Comparison of ENCODE assay signal across 8 cellular contexts in the genomic region with DNA sequence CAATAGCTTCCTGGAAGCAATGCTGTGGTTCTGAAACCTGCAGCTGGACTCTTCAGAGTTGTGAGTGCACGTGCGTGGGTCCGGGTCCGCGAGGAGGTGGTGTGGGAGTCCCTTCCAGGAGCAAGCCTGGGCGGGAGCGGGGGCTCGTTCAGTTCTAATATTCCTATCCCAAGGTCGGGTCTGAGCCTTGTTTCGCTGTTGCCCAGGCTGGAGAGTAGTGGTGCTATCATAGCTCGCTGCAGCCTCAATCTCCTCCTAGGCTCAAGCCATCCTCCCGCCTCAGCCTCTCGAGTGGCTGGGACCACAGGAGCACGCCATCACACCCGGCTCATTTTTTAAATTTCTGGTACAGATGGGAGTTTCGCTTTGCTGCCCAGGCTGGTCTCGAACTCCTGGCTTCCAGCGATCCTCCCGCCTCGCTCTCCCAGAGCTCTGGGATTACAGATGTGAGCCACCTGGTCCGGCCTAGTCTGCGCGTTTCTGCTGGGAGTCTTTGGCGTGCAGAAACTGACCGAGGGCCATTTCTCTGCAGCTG. TPM values are rescaled to one million over a fixed set of nuclear protein-coding genes. Genes with fewer than 3 reads are reported as not detected.
DNase-seq lines count a peak whose midpoint lies in the region; ATAC-seq and FAIRE-seq lines count a peak whose summit lies in the region.

No MANE protein-coding gene starts in this region.

- WGBS in iPS DF 6.9 (ENCODE audit: insufficient coverage, insufficient read length), result no CpG with 5 or more reads among the region's 25 CpGs

- no peak for ATAC-seq in activated T-cell treated with anti-CD3 and anti-CD28 coated beads, Interleukin-2, amount 50 U/mL, for 4 hours
- ATAC-seq in stimulated activated naive B cell treated with anti-CD40 and anti-IgM and Interleukin-4, amounts not matched to agents 10 μg/mL and 1 μg/mL and 100 μg/mL, for 72 hours (replicated peaks), result peak in 1 of 2 donors; percentile 6

- peaks cover 12% of the 10 kb centered on the region for H3K9me3 Mint-ChIP-seq in activated T-cell treated with anti-CD3 and anti-CD28 coated beads, Interleukin-2, amount 50 U/mL, for 4 hours
- H3K9me3 Mint-ChIP-seq in stimulated activated naive B cell treated with anti-CD40 and anti-IgM and Interleukin-4, amounts not matched to agents 10 μg/mL and 1 μg/mL and 100 μg/mL, for 72 hours, result peaks cover 0 to 5% of the 10 kb centered on the region in 2 donors

- peaks cover 17% of the 10 kb centered on the region for H3K27me3 Mint-ChIP-seq in activated T-cell treated with anti-CD3 and anti-CD28 coated beads, Interleukin-2, amount 50 U/mL, for 4 hours (ENCODE audit: low read depth)
- peaks cover 18 to 21% of the 10 kb centered on the region in 2 donors for H3K27me3 Mint-ChIP-seq in stimulated activated naive B cell treated with anti-CD40 and anti-IgM and Interleukin-4, amounts not matched to agents 10 μg/mL and 1 μg/mL and 100 μg/mL, for 72 hours

- DNase-seq in NCI-H510A (lab: John Stamatoyannopoulos, UW) (peak; percentile 37), NCI-H510A treated with DMSO at 0.1 percent for 48 hours (lab: John Stamatoyannopoulos, UW) (no peak), iPS DF 6.9 (ENCODE audit: low read depth, low spot score) (no peak), NCI-H1105 (lab: John Stamatoyannopoulos, UW) (no peak), NCI-H2081 treated with DMSO at 0.1 percent for 48 hours (lab: John Stamatoyannopoulos, UW) (no peak), RCC 7860 (ENCODE audit: low spot score) (no peak)
- no peak for DNase-seq in activated T-cell treated with anti-CD3 and anti-CD28 coated beads, Interleukin-2, amount 50 U/mL, for 4 hours
- DNase-seq in stimulated activated naive B cell treated with anti-CD40 and anti-IgM and Interleukin-4, amounts not matched to agents 10 μg/mL and 1 μg/mL and 100 μg/mL, for 72 hours, result no peak

- H3K36me3 Mint-ChIP-seq in activated T-cell treated with anti-CD3 and anti-CD28 coated beads, Interleukin-2, amount 50 U/mL, for 4 hours (ENCODE audit: insufficient read depth), result peaks cover 18% of the 10 kb centered on the region
- H3K36me3 Mint-ChIP-seq in stimulated activated naive B cell treated with anti-CD40 and anti-IgM and Interleukin-4, amounts not matched to agents 10 μg/mL and 1 μg/mL and 100 μg/mL, for 72 hours, result peaks cover 15 to 23% of the 10 kb centered on the region in 2 donors

- H3K36me3 ChIP-seq in iPS DF 6.9 (ENCODE audit: control insufficient read depth, insufficient read depth, low read length), result no peaks in the 10 kb centered on the region

- H3K4me1 Mint-ChIP-seq in activated T-cell treated with anti-CD3 and anti-CD28 coated beads, Interleukin-2, amount 50 U/mL, for 4 hours (ENCODE audit: low read depth), result peaks cover 19% of the 10 kb centered on the region
- peaks cover 13 to 30% of the 10 kb centered on the region in 2 donors for H3K4me1 Mint-ChIP-seq in stimulated activated naive B cell treated with anti-CD40 and anti-IgM and Interleukin-4, amounts not matched to agents 10 μg/mL and 1 μg/mL and 100 μg/mL, for 72 hours

- H3K4me3 Mint-ChIP-seq in activated T-cell treated with anti-CD3 and anti-CD28 coated beads, Interleukin-2, amount 50 U/mL, for 4 hours, result peak overlapping the region; percentile 91
- H3K4me3 Mint-ChIP-seq in stimulated activated naive B cell treated with anti-CD40 and anti-IgM and Interleukin-4, amounts not matched to agents 10 μg/mL and 1 μg/mL and 100 μg/mL, for 72 hours, result peak overlapping the region; percentile 97 to 99

- no peaks in the 10 kb centered on the region for H3K9me3 ChIP-seq in iPS DF 6.9 (ENCODE audit: control insufficient read depth, insufficient read depth, low read length)

- no peak overlapping the region for H3K27ac ChIP-seq in iPS DF 6.9 (ENCODE audit: low read length)

- H3K4me3 ChIP-seq in iPS DF 6.9 (ENCODE audit: low read length), result peak overlapping the region; percentile 74

- peak overlapping the region; percentile 100 for H3K27ac Mint-ChIP-seq in stimulated activated naive B cell treated with anti-CD40 and anti-IgM and Interleukin-4, amounts not matched to agents 10 μg/mL and 1 μg/mL and 100 μg/mL, for 72 hours

- H3K4me1 ChIP-seq in iPS DF 6.9 (ENCODE audit: control insufficient read depth, insufficient read depth, low read length), result peaks cover 1% of the 10 kb centered on the region; the same call in 1 of the 2 replicates

- no peak for FAIRE-seq in RCC 7860 (lab: Jason Lieb, UNC)

- H3K27me3 ChIP-seq in iPS DF 6.9 (ENCODE audit: control insufficient read depth, insufficient read depth, low read length), result peaks cover 3% of the 10 kb centered on the region

RNA-seq across cellular contexts. Expression of a gene that starts 0.6 kb away (rescaled TPM):
- total RNA-seq in activated T-cell treated with anti-CD3 and anti-CD28 coated beads, Interleukin-2, amount 50 U/mL, for 4 hours, result 1 to 10 TPM; 3.2 to 3.9 (median 3.3) TPM

RNA-seq across cellular contexts. Expression of a gene that starts 38.8 kb away (rescaled TPM):
- total RNA-seq in activated T-cell treated with anti-CD3 and anti-CD28 coated beads, Interleukin-2, amount 50 U/mL, for 4 hours, result 1 to 10 TPM in 1 of 3 donors, under 1 TPM in 2; 0.73 to 1.1 (median 0.82) TPM
